ENCODE assay signal across 16 cellular contexts in the genomic region with DNA sequence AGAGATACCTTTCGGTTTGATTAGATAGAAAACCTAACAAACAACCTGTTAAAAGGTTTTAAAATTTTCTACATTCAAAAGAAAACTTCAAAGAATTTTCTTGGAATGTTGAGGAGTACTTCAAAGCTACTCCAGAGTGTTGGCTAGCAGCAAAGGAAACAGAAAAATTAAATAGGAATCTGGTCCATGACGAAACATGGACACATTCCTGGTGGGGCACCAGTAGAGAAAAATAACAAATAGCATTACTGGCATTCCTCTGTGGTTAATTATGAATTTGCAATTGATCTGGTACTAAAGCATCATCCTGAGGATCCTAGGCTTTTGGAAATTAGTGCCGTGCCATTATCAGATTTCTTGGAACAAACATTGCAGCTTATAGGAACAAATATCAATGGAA. TPM values are rescaled to one million over a fixed set of nuclear protein-coding genes. Genes with fewer than 3 reads are reported as not detected.
A peak's percentile ranks its signal among the peaks of the same experiment; 100 is the strongest.
DNase-seq lines count a peak whose midpoint lies in the region; ATAC-seq and TF ChIP-seq lines count a peak whose summit lies in the region.
"Had no signal": no experiment of that assay in that cellular context is flagged by ENCODE, and none has a peak within 500 bp of the region (broad histone marks: within the 10 kb centered on the region; RNA-seq: fewer than 3 reads in every experiment).

No MANE protein-coding gene starts in this region.

- H3K9me3 ChIP-seq in lower lobe of right lung (no peaks in the 10 kb centered on the region), breast epithelium (no peaks in the 10 kb centered on the region)
- H3K9me3 ChIP-seq: SJSA1 had no signal

- no peaks in the 10 kb centered on the region for H3K4me1 ChIP-seq in lower lobe of right lung
- no peaks in the 10 kb centered on the region for H3K4me1 ChIP-seq in breast epithelium
- H3K4me1 ChIP-seq: SJSA1 had no signal

- H3K27me3 ChIP-seq in lower lobe of right lung (ENCODE audit: low read depth) (no peaks in the 10 kb centered on the region), breast epithelium (no peaks in the 10 kb centered on the region)
- H3K27me3 ChIP-seq: SJSA1 had no signal

- intact Hi-C loops in lower lobe of right lung (cut with DNase I) (no loop called here), breast epithelium (cut with DNase I; ENCODE audit: low total_unique reads) (no loop called here)

- no peak for TF ChIP-seq POLR2A in breast epithelium (IDR thresholded peaks at IDR 0.05)

- H3K4me3 ChIP-seq in lower lobe of right lung, result no peak overlapping the region
- H3K4me3 ChIP-seq in breast epithelium, result no peak overlapping the region
- H3K4me3 ChIP-seq: PC-9, SJSA1 had no signal

- peak; percentile 69 to 83 for ATAC-seq in lower lobe of right lung
- ATAC-seq: HepG2 had no signal

- TF ChIP-seq CTCF in lower lobe of right lung (IDR thresholded peaks at IDR 0.05) (no peak), breast epithelium (IDR thresholded peaks at IDR 0.05) (no peak)

- no peaks in the 10 kb centered on the region for H3K36me3 ChIP-seq in lower lobe of right lung
- no peaks in the 10 kb centered on the region for H3K36me3 ChIP-seq in breast epithelium
- H3K36me3 ChIP-seq: SJSA1 had no signal

- peak; percentile 26 for DNase-seq in AG08396 (ENCODE audit: low spot score)
- DNase-seq in astrocyte of the hippocampus (ENCODE audit: low read depth, low spot score), result peak; percentile 80
- no peak for DNase-seq in lower lobe of right lung
- DNase-seq in renal cortical epithelial cell (ENCODE audit: low read depth), result peak; percentile 52
- no peak for DNase-seq in NCI-H2081 (lab: John Stamatoyannopoulos, UW)
- DNase-seq in NCI-H226, result no peak
- DNase-seq in NCI-H2227 treated with DMSO at 0.1 percent for 48 hours (lab: John Stamatoyannopoulos, UW), result no peak
- no peak for DNase-seq in breast epithelium (ENCODE audit: low spot score in 2 of 2)
- DNase-seq: C1 segment of cervical spinal cord, KG1, NCI-H146, NCI-H446 treated with DMSO at 0.1 percent for 48 hours, NCI-H748 treated with DMSO at 0.1 percent for 48 hours, PC-9 had no signal

- no peak overlapping the region for H3K27ac ChIP-seq in lower lobe of right lung
- H3K27ac ChIP-seq in breast epithelium, result no peak overlapping the region
- H3K27ac ChIP-seq: PC-9, SJSA1 had no signal

RNA-seq across cellular contexts. Expression of gene DPPA4, which starts 59.5 kb away (rescaled TPM):
- total RNA-seq in lower lobe of right lung (not detected), renal cortical epithelial cell (not detected in 2 replicates), breast epithelium (not detected)
- total RNA-seq: HepG2, PC-9, SJSA1 had no signal

Comparison
In these comparisons a context has a peak if more than half of its experiments do, and no peak if none do; other contexts are left out.
1. DNase-seq: peak in AG08396 (single experiment), astrocyte of the hippocampus (single experiment) and renal cortical epithelial cell (single experiment); none in lower lobe of right lung (single experiment), NCI-H2081 (0 of 2), NCI-H226 (single experiment), NCI-H2227 treated with DMSO at 0.1 percent for 48 hours (single experiment) and breast epithelium (0 of 2).